In the genomic region with DNA sequence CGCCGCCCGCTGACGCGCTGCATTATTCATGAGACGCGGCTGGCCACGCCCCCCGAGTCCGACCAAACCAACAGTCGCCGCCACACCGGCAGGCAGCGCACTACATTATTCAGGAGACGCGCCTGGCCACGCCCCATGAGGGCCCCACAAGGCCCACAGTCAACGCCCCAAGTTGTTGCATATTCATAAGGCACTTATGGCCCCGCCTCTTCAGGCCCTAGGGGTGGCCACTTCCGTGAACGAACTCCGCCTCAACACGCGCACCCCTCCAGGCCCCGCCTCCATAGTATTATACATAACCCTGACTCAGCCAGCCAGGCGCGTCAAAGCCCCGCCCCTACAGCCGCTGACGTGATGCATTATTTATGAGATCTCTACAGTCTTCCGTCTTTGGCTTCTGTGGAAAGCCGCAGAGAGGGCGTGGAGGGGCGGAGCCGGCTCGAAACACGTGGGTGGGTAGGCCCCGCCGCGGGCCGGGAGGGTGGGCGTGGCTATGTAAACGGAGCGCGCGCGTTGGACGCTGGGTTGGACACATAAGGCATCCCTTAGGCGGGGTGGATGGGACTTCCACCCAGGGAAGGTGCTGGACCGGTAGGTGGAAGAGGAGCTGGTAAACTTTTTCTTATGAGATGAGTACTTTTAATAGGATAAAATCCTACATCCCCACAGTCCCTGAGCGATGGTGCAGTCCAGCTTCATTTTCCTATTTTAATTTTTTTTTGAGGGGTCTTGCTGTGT, we compare ENCODE assay signal across 8 cellular contexts. TPM values are rescaled to one million over a fixed set of nuclear protein-coding genes. Genes with fewer than 3 reads are reported as not detected.
DNase-seq lines count a peak whose midpoint lies in the region; ATAC-seq, FAIRE-seq and TF ChIP-seq lines count a peak whose summit lies in the region.

No MANE protein-coding gene starts in this region.

- peaks cover 42% of the 10 kb centered on the region for H3K79me2 ChIP-seq in HepG2 (ENCODE audit: insufficient read depth, low read length)

- H3K4me1 ChIP-seq in HepG2 (ENCODE audit: insufficient read depth, low read length): peaks cover 50% of the 10 kb centered on the region

- CTCF ChIA-PET in HepG2 (lab: Yijun Ruan, JAX; ENCODE audit: low intra/inter-chr PET ratio, low total read pairs): interaction anchor here (0.9 kb wide), 1 partner anchor 15 kb away, joined by 3 read pairs; no protein-coding TSS in a partner anchor

- H3K36me3 ChIP-seq in HepG2 (replicated peaks in 1 of 2; ENCODE audit: control insufficient read depth in 1 of 2, insufficient read depth in 2 of 2, low read length in 2 of 2): no peaks in the 10 kb centered on the region

- H3K4me3 ChIP-seq in HepG2 (replicated peaks in 1 of 3; ENCODE audit: insufficient read depth in 1 of 3, low read depth in 2 of 3, low read length in 3 of 3): peak overlapping the region; percentile 95 to 100 (median 96); a peak in 5 of 6 replicates

- POLR2A ChIA-PET in HepG2 (lab: Yijun Ruan, JAX): interaction anchor here (0.6 to 4.2 kb wide), 10 partner anchors 18 to 317 kb away, joined by 3 to 37 read pairs (median 4); a partner anchor contains a TSS

- FAIRE-seq in HepG2 (lab: Jason Lieb, UNC): peak; percentile 96

- peak overlapping the region; percentile 94 for H3K27ac ChIP-seq in C4-2B
- H3K27ac ChIP-seq in HepG2 (ENCODE audit: extremely low read length, insufficient read depth, low read length): peak overlapping the region; percentile 38

- under 1% methylated on average over 32 of the region's 51 CpGs for WGBS in HepG2 (ENCODE audit: low lambda C conversion rate)

- H3K27me3 ChIP-seq in HepG2 (ENCODE audit: control insufficient read depth in 1 of 2, insufficient read depth in 2 of 2, low read length in 2 of 2): no peaks in the 10 kb centered on the region; a peak in 1 of 5 replicates

- BruUV-seq in HepG2 (replicated peaks; lab: Mats Ljungman, UMichigan): no TSS peak

- ATAC-seq in GM19395 (IDR thresholded peaks at IDR 0.05; ENCODE audit: unreplicated experiment): peak; percentile 89
- peak; percentile 72 for ATAC-seq in HG03558 (IDR thresholded peaks at IDR 0.05; ENCODE audit: extremely low read depth, unreplicated experiment)
- ATAC-seq in HepG2: peak; percentile 77

- H4K20me1 ChIP-seq in HepG2 (ENCODE audit: insufficient read depth, low read length): no peaks in the 10 kb centered on the region; the same call in 1 of the 2 replicates

- H2AFZ ChIP-seq in HepG2 (ENCODE audit: low read length): no peak overlapping the region

- H3K9me3 ChIP-seq in HepG2 (ENCODE audit: low read length): no peaks in the 10 kb centered on the region

- in situ Hi-C loops in HepG2 (cut with HindIII; ENCODE audit: extremely low pct_ligation_motif_present, low pct_unique_long_range_greater_than_20kb): loop anchor here (10.0 kb wide), 1 partner anchor 47 kb away; no protein-coding TSS in a partner anchor

- peak overlapping the region; percentile 99 for H3K9ac ChIP-seq in HepG2 (ENCODE audit: insufficient read depth, low read depth, low read length)

- DNase-seq in NCI-H748 (lab: John Stamatoyannopoulos, UW; ENCODE audit: unreplicated experiment) (peak; percentile 99), dermis blood vessel endothelial cell (peak; percentile 100), HepG2 (ENCODE audit: low spot score) (peak; percentile 99)
- peak; percentile 99 to 100 for DNase-seq in activated CD4-positive, alpha-beta T cell treated with anti-CD3 and anti-CD28 coated beads, Interleukin-2, amount 50 U/mL, for 24 hours (ENCODE audit: low read depth in 1 of 2, low spot score in 1 of 2)
- DNase-seq in stimulated activated CD4-positive, alpha-beta T cell treated with anti-CD3 and anti-CD28 coated beads, Interleukin-4, amount 100 ng/mL, for 1 hour: peak; percentile 100

- TF ChIP-seq CTCF in C4-2B (conservative IDR thresholded peaks at IDR 0.05) (no peak), HepG2 (CRISPR knock-in tag; IDR thresholded peaks at IDR 0.05) (0 out of 2 replicates have a peak, but pooled peaks have one; percentile 18)

- no peak for TF ChIP-seq RAD21 in HepG2 (CRISPR knock-in tag; IDR thresholded peaks at IDR 0.05)

- H3K4me2 ChIP-seq in HepG2 (ENCODE audit: low read depth, low read length): peak overlapping the region; percentile 63

- peak; percentile 61 to 64; a peak in 3 of 4 replicates for TF ChIP-seq POLR2A in HepG2 (IDR thresholded peaks at IDR 0.05; ENCODE audit: insufficient read depth in 1 of 2, low read depth in 2 of 2, low read length in 2 of 2)

- intact Hi-C loops in HepG2 (cut with micrococcal nuclease; ENCODE audit: unreplicated experiment): loop anchor here (2.0 to 10.0 kb wide), 4 partner anchors 25 to 237 kb away; a partner anchor contains a TSS

- TF ChIP-seq EP300 in HepG2 (IDR thresholded peaks at IDR 0.05; ENCODE audit: low read depth in 2 of 2, low read length in 2 of 2): 0 out of 4 replicates have a peak, but pooled peaks of 1 of the 2 experiments have one; percentile 9
- no peak for TF ChIP-seq EP300 in HepG2 (CRISPR knock-in tag; IDR thresholded peaks at IDR 0.05; ENCODE audit: borderline replicate concordance)

RNA-seq across cellular contexts. Expression of a gene that starts 0.4 kb away (rescaled TPM):
- total RNA-seq in dermis blood vessel endothelial cell: 12.3 and 14.8 TPM in 2 replicates
- total RNA-seq in HepG2 (2016; rRNA removed; fragmentation: Illumina TruSeq; extraction: Trizol): 3.2 and 3.7 TPM in 2 replicates
- 0.71 and 1.1 TPM in 2 replicates for total RNA-seq in HepG2 (2016; cell fraction: cytosol; rRNA removed; fragmentation: Illumina TruSeq; extraction: Trizol; ENCODE audit: low read depth)
- 2.7 and 4.1 TPM in 2 replicates for total RNA-seq in HepG2 (2016; cell fraction: insoluble cytoplasmic fraction; rRNA removed; fragmentation: Illumina TruSeq; extraction: Trizol)
- 2.3 and 2.5 TPM in 2 replicates for total RNA-seq in HepG2 (2016; cell fraction: membrane; rRNA removed; fragmentation: Illumina TruSeq; extraction: Trizol)
- 3.3 and 4.8 TPM in 2 replicates for total RNA-seq in HepG2 (2016; cell fraction: nucleus; rRNA removed; fragmentation: Illumina TruSeq; extraction: Trizol)
- 5.4 and 5.8 TPM in 2 replicates for polyA plus RNA-seq in HepG2 (2011; rRNA removed)
- polyA plus RNA-seq in HepG2 (2011; cell fraction: cytosol; rRNA removed): 3.2 and 4.3 TPM in 2 replicates
- polyA plus RNA-seq in HepG2 (2011; cell fraction: nucleus; rRNA removed): 27.1 and 34.7 TPM in 2 replicates
- polyA plus RNA-seq in HepG2 (2012): 7.1 TPM in 2 replicates
- 0.20 and 0.33 TPM in 2 replicates for polyA plus RNA-seq in HepG2 (2016; cell fraction: cytosol; fragmentation: Illumina TruSeq; extraction: Trizol; ENCODE audit: low read depth)
- polyA plus RNA-seq in HepG2 (2016; cell fraction: insoluble cytoplasmic fraction; fragmentation: Illumina TruSeq; extraction: Trizol; ENCODE audit: low read depth): 3.1 and 4.0 TPM in 2 replicates
- 1.0 and 1.1 TPM in 2 replicates for polyA plus RNA-seq in HepG2 (2016; cell fraction: membrane; fragmentation: Illumina TruSeq; extraction: Trizol; ENCODE audit: low read depth)
- 5.1 and 5.2 TPM in 2 replicates for polyA plus RNA-seq in HepG2 (2016; cell fraction: nucleus; fragmentation: Illumina TruSeq; extraction: Trizol; ENCODE audit: insufficient read depth, low read depth)
- 6.3 and 17.2 TPM in 2 replicates for polyA minus RNA-seq in HepG2 (2011; rRNA and poly(A)+ RNA removed; ENCODE audit: low replicate concordance)
- 6.0 and 8.8 TPM in 2 replicates for polyA minus RNA-seq in HepG2 (2011; cell fraction: cytosol; rRNA and poly(A)+ RNA removed)
- polyA minus RNA-seq in HepG2 (2011; cell fraction: nucleus; rRNA and poly(A)+ RNA removed): 12.9 and 14.3 TPM in 2 replicates

RNA-seq across cellular contexts. Expression of a gene that starts 21.1 kb away (rescaled TPM):
- total RNA-seq in dermis blood vessel endothelial cell: 216 and 253 TPM in 2 replicates
- 75.1 and 81.7 TPM in 2 replicates for total RNA-seq in HepG2 (2016; rRNA removed; fragmentation: Illumina TruSeq; extraction: Trizol)
- total RNA-seq in HepG2 (2016; cell fraction: cytosol; rRNA removed; fragmentation: Illumina TruSeq; extraction: Trizol; ENCODE audit: low read depth): 75.9 and 83.0 TPM in 2 replicates
- total RNA-seq in HepG2 (2016; cell fraction: insoluble cytoplasmic fraction; rRNA removed; fragmentation: Illumina TruSeq; extraction: Trizol): 78.1 and 87.6 TPM in 2 replicates
- total RNA-seq in HepG2 (2016; cell fraction: membrane; rRNA removed; fragmentation: Illumina TruSeq; extraction: Trizol): 92.2 and 111 TPM in 2 replicates
- total RNA-seq in HepG2 (2016; cell fraction: nucleus; rRNA removed; fragmentation: Illumina TruSeq; extraction: Trizol): 32.7 and 42.9 TPM in 2 replicates
- polyA plus RNA-seq in HepG2 (2011; rRNA removed): 93.9 and 135 TPM in 2 replicates
- polyA plus RNA-seq in HepG2 (2011; cell fraction: cytosol; rRNA removed): 101 and 179 TPM in 2 replicates
- polyA plus RNA-seq in HepG2 (2011; cell fraction: nucleus; rRNA removed): 159 and 173 TPM in 2 replicates
- polyA plus RNA-seq in HepG2 (2012): 93.8 and 130 TPM in 2 replicates
- 84.6 and 95.1 TPM in 2 replicates for polyA plus RNA-seq in HepG2 (2016; cell fraction: cytosol; fragmentation: Illumina TruSeq; extraction: Trizol; ENCODE audit: low read depth)
- polyA plus RNA-seq in HepG2 (2016; cell fraction: insoluble cytoplasmic fraction; fragmentation: Illumina TruSeq; extraction: Trizol; ENCODE audit: low read depth): 107 and 111 TPM in 2 replicates
- polyA plus RNA-seq in HepG2 (2016; cell fraction: membrane; fragmentation: Illumina TruSeq; extraction: Trizol; ENCODE audit: low read depth): 117 and 126 TPM in 2 replicates
- 80.5 and 87.9 TPM in 2 replicates for polyA plus RNA-seq in HepG2 (2016; cell fraction: nucleus; fragmentation: Illumina TruSeq; extraction: Trizol; ENCODE audit: insufficient read depth, low read depth)
- 96.9 and 151 TPM in 2 replicates for polyA minus RNA-seq in HepG2 (2011; rRNA and poly(A)+ RNA removed; ENCODE audit: low replicate concordance)
- polyA minus RNA-seq in HepG2 (2011; cell fraction: cytosol; rRNA and poly(A)+ RNA removed): 63.3 and 77.3 TPM in 2 replicates
- polyA minus RNA-seq in HepG2 (2011; cell fraction: nucleus; rRNA and poly(A)+ RNA removed): 16.6 and 20.1 TPM in 2 replicates

RNA-seq across cellular contexts. Expression of a gene that starts 35.4 kb away (rescaled TPM):
- total RNA-seq in dermis blood vessel endothelial cell: 58.0 and 91.2 TPM in 2 replicates
- total RNA-seq in HepG2 (2016; rRNA removed; fragmentation: Illumina TruSeq; extraction: Trizol): 44.6 and 53.1 TPM in 2 replicates
- total RNA-seq in HepG2 (2016; cell fraction: cytosol; rRNA removed; fragmentation: Illumina TruSeq; extraction: Trizol; ENCODE audit: low read depth): 49.9 and 63.5 TPM in 2 replicates
- 46.0 and 46.4 TPM in 2 replicates for total RNA-seq in HepG2 (2016; cell fraction: insoluble cytoplasmic fraction; rRNA removed; fragmentation: Illumina TruSeq; extraction: Trizol)
- total RNA-seq in HepG2 (2016; cell fraction: membrane; rRNA removed; fragmentation: Illumina TruSeq; extraction: Trizol): 90.1 and 104 TPM in 2 replicates
- total RNA-seq in HepG2 (2016; cell fraction: nucleus; rRNA removed; fragmentation: Illumina TruSeq; extraction: Trizol): 20.4 and 21.0 TPM in 2 replicates
- polyA plus RNA-seq in HepG2 (2011; rRNA removed): 143 and 160 TPM in 2 replicates
- 112 and 130 TPM in 2 replicates for polyA plus RNA-seq in HepG2 (2011; cell fraction: cytosol; rRNA removed)
- 122 and 125 TPM in 2 replicates for polyA plus RNA-seq in HepG2 (2011; cell fraction: nucleus; rRNA removed)
- polyA plus RNA-seq in HepG2 (2012): 61.5 and 85.8 TPM in 2 replicates
- 72.0 and 99.5 TPM in 2 replicates for polyA plus RNA-seq in HepG2 (2016; cell fraction: cytosol; fragmentation: Illumina TruSeq; extraction: Trizol; ENCODE audit: low read depth)
- polyA plus RNA-seq in HepG2 (2016; cell fraction: insoluble cytoplasmic fraction; fragmentation: Illumina TruSeq; extraction: Trizol; ENCODE audit: low read depth): 68.6 and 76.3 TPM in 2 replicates
- 121 and 126 TPM in 2 replicates for polyA plus RNA-seq in HepG2 (2016; cell fraction: membrane; fragmentation: Illumina TruSeq; extraction: Trizol; ENCODE audit: low read depth)
- polyA plus RNA-seq in HepG2 (2016; cell fraction: nucleus; fragmentation: Illumina TruSeq; extraction: Trizol; ENCODE audit: insufficient read depth, low read depth): 62.9 and 64.5 TPM in 2 replicates
- polyA minus RNA-seq in HepG2 (2011; rRNA and poly(A)+ RNA removed; ENCODE audit: low replicate concordance): 73.9 and 103 TPM in 2 replicates
- polyA minus RNA-seq in HepG2 (2011; cell fraction: cytosol; rRNA and poly(A)+ RNA removed): 43.1 and 52.2 TPM in 2 replicates
- polyA minus RNA-seq in HepG2 (2011; cell fraction: nucleus; rRNA and poly(A)+ RNA removed): 20.0 and 23.6 TPM in 2 replicates

RNA-seq across cellular contexts. Expression of a gene that starts 49.4 kb away (rescaled TPM):
- 755 and 1,061 TPM in 2 replicates for total RNA-seq in dermis blood vessel endothelial cell
- 959 and 1,184 TPM in 2 replicates for total RNA-seq in HepG2 (2016; rRNA removed; fragmentation: Illumina TruSeq; extraction: Trizol)
- total RNA-seq in HepG2 (2016; cell fraction: cytosol; rRNA removed; fragmentation: Illumina TruSeq; extraction: Trizol; ENCODE audit: low read depth): 1,298 and 1,315 TPM in 2 replicates
- total RNA-seq in HepG2 (2016; cell fraction: insoluble cytoplasmic fraction; rRNA removed; fragmentation: Illumina TruSeq; extraction: Trizol): 938 and 1,264 TPM in 2 replicates
- 1,565 and 1,724 TPM in 2 replicates for total RNA-seq in HepG2 (2016; cell fraction: membrane; rRNA removed; fragmentation: Illumina TruSeq; extraction: Trizol)
- total RNA-seq in HepG2 (2016; cell fraction: nucleus; rRNA removed; fragmentation: Illumina TruSeq; extraction: Trizol): 276 and 314 TPM in 2 replicates
- polyA plus RNA-seq in HepG2 (2011; rRNA removed): 1,655 and 1,782 TPM in 2 replicates
- polyA plus RNA-seq in HepG2 (2011; cell fraction: cytosol; rRNA removed): 2,000 and 3,037 TPM in 2 replicates
- 482 and 607 TPM in 2 replicates for polyA plus RNA-seq in HepG2 (2011; cell fraction: nucleus; rRNA removed)
- 1,641 and 1,658 TPM in 2 replicates for polyA plus RNA-seq in HepG2 (2012)
- polyA plus RNA-seq in HepG2 (2016; cell fraction: cytosol; fragmentation: Illumina TruSeq; extraction: Trizol; ENCODE audit: low read depth): 1,864 and 1,905 TPM in 2 replicates
- 1,524 and 1,536 TPM in 2 replicates for polyA plus RNA-seq in HepG2 (2016; cell fraction: insoluble cytoplasmic fraction; fragmentation: Illumina TruSeq; extraction: Trizol; ENCODE audit: low read depth)
- 2,008 and 2,053 TPM in 2 replicates for polyA plus RNA-seq in HepG2 (2016; cell fraction: membrane; fragmentation: Illumina TruSeq; extraction: Trizol; ENCODE audit: low read depth)
- 658 and 675 TPM in 2 replicates for polyA plus RNA-seq in HepG2 (2016; cell fraction: nucleus; fragmentation: Illumina TruSeq; extraction: Trizol; ENCODE audit: insufficient read depth, low read depth)
- 1,990 and 2,943 TPM in 2 replicates for polyA minus RNA-seq in HepG2 (2011; rRNA and poly(A)+ RNA removed; ENCODE audit: low replicate concordance)
- polyA minus RNA-seq in HepG2 (2011; cell fraction: cytosol; rRNA and poly(A)+ RNA removed): 420 and 430 TPM in 2 replicates
- polyA minus RNA-seq in HepG2 (2011; cell fraction: nucleus; rRNA and poly(A)+ RNA removed): 113 and 142 TPM in 2 replicates

Comparison
In these comparisons a context has a peak if more than half of its experiments do, and no peak if none do; other contexts are left out.
1. Peak in every context shown above with its lines: DNase-seq, ATAC-seq, H3K4me3 ChIP-seq and H3K27ac ChIP-seq.